8 cellular contexts compared by ENCODE assay signal in the genomic region with DNA sequence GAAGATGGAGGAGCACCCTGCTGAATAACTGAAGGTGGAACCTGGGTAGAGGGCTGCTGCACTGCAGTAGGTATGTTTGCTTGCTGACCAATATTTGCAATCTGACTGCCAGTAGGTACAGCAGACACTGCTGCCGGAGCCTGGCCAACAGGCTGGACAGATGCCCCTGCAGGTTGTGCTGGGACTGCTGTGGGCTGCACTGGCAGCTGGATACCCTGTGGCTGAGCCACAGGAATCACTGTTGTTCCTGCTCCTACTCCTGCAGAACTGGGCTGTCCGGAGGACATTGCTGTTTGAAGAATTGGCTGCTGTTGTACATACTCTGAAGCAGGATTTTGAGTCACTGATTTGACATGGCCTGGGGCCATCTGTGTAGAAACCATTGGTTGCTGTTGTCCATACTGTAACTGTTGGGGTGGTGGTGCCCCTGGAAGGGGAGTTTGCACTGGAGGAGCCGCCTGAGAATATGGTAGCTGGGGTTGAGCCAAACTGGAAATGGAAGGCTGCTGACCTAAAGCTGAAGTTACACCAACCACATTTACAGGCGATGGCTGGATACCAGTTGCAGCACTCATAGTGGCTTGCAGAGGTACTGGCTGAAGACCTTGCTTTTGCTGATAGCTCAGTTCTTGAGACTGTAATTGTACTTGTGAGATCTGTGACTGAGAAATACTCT. TPM values are rescaled to one million over a fixed set of nuclear protein-coding genes. Genes with fewer than 3 reads are reported as not detected.
A peak's percentile ranks its signal among the peaks of the same experiment; 100 is the strongest.
DNase-seq lines count a peak whose midpoint lies in the region; FAIRE-seq and TF ChIP-seq lines count a peak whose summit lies in the region.

No MANE protein-coding gene starts in this region.

- H2AFZ ChIP-seq in PC-9: no peak overlapping the region

- H3K27ac Mint-ChIP-seq in activated T-cell treated with anti-CD3 and anti-CD28 coated beads, Interleukin-2, amount 50 U/mL, for 24 hours: no peak overlapping the region

- CTCF ChIA-PET in PC-9 (lab: Charles Lee): interaction anchor here (0.6 to 1.0 kb wide), 2 partner anchors 184 to 244 kb away, joined by 3 read pairs; no protein-coding TSS in a partner anchor

- H3K4me1 ChIP-seq in PC-9 (replicated peaks; ENCODE audit: insufficient read depth): peaks cover 49% of the 10 kb centered on the region
- H3K4me1 ChIP-seq in small intestine (ENCODE audit: control insufficient read depth in 2 of 2, insufficient read depth in 1 of 2, low read depth in 1 of 2, low read length in 1 of 2): peaks cover 7 to 12% of the 10 kb centered on the region in 2 donors
- peaks cover 14% of the 10 kb centered on the region for H3K4me1 ChIP-seq in ovary (ENCODE audit: insufficient read depth)

- intact Hi-C loops in PC-9 (cut with micrococcal nuclease; ENCODE audit: unreplicated experiment): loop anchor here (5.0 kb wide), 1 partner anchor 393 kb away; no protein-coding TSS in a partner anchor
- intact Hi-C loops in ovary (cut with DNase I): loop anchor here in 1 of 4 donors (10.0 kb wide), 2 partner anchors 89 to 351 kb away; no protein-coding TSS in a partner anchor

- peak; percentile 68 for DNase-seq in ELR (ENCODE audit: low read depth)
- DNase-seq in PC-9: peak; percentile 39 to 61
- peak; percentile 52 for DNase-seq in fibroblast of the conjunctiva (ENCODE audit: low read depth)
- peak; percentile 46 for DNase-seq in small intestine
- DNase-seq in ovary: no peak
- DNase-seq in SKM-1 (lab: John Stamatoyannopoulos, UW; ENCODE audit: unreplicated experiment): no peak
- no peak for DNase-seq in activated T-cell treated with anti-CD3 and anti-CD28 coated beads, Interleukin-2, amount 50 U/mL, for 24 hours

- BruUV-seq in PC-9 (replicated peaks; lab: Mats Ljungman, UMichigan): no TSS peak

- no peaks in the 10 kb centered on the region for H3K9me3 Mint-ChIP-seq in activated T-cell treated with anti-CD3 and anti-CD28 coated beads, Interleukin-2, amount 50 U/mL, for 24 hours

- 61 to 72% (median 71%) methylated on average over 4 of the region's 4 CpGs for WGBS in small intestine, 3 donors
- WGBS in ovary, 3 donors: 84 to 94% (median 91%) methylated on average over 4 of the region's 4 CpGs

- H3K36me3 ChIP-seq in PC-9 (ENCODE audit: low read depth): peaks cover 45% of the 10 kb centered on the region
- no peaks in the 10 kb centered on the region for H3K36me3 ChIP-seq in small intestine (ENCODE audit: control insufficient read depth in 2 of 2, insufficient read depth in 2 of 2, low read length in 2 of 2)
- H3K36me3 ChIP-seq in ovary: no peaks in the 10 kb centered on the region

- H3K4me1 Mint-ChIP-seq in activated T-cell treated with anti-CD3 and anti-CD28 coated beads, Interleukin-2, amount 50 U/mL, for 24 hours (ENCODE audit: low read depth): peaks cover 61% of the 10 kb centered on the region

- H3K36me3 Mint-ChIP-seq in activated T-cell treated with anti-CD3 and anti-CD28 coated beads, Interleukin-2, amount 50 U/mL, for 24 hours (ENCODE audit: low read depth): peaks cover 10% of the 10 kb centered on the region

- H3K9me3 ChIP-seq in PC-9 (ENCODE audit: insufficient read depth, low read depth) (no peaks in the 10 kb centered on the region), small intestine (ENCODE audit: control insufficient read depth, low read depth) (no peaks in the 10 kb centered on the region), ovary (no peaks in the 10 kb centered on the region)

- TF ChIP-seq CTCF in 22Rv1 (IDR thresholded peaks at IDR 0.05): 0 out of 2 replicates have a peak, but pooled peaks have one; percentile 24
- TF ChIP-seq CTCF in PC-9 (conservative IDR thresholded peaks at IDR 0.05): peak; percentile 50; the same call in 1 of the 2 replicates
- TF ChIP-seq CTCF in ovary (IDR thresholded peaks at IDR 0.05): no peak

- H3K27me3 ChIP-seq in PC-9 (ENCODE audit: insufficient read depth, low read depth) (no peaks in the 10 kb centered on the region), small intestine (ENCODE audit: control insufficient read depth in 2 of 2, insufficient read depth in 2 of 2, low read length in 2 of 2) (no peaks in the 10 kb centered on the region), ovary (no peaks in the 10 kb centered on the region)

- no peak for TF ChIP-seq POLR2A in ovary (IDR thresholded peaks at IDR 0.05)

- H3K9me2 ChIP-seq in PC-9 (ENCODE audit: insufficient read depth): no peaks in the 10 kb centered on the region

- peaks cover 76% of the 10 kb centered on the region for H3K79me2 ChIP-seq in PC-9 (ENCODE audit: low read depth)

- peaks cover 2% of the 10 kb centered on the region for H3K27me3 Mint-ChIP-seq in activated T-cell treated with anti-CD3 and anti-CD28 coated beads, Interleukin-2, amount 50 U/mL, for 24 hours

- H3F3A ChIP-seq in PC-9 (ENCODE audit: insufficient read depth, low read depth): peaks cover 25% of the 10 kb centered on the region

- no peak overlapping the region for H3K27ac ChIP-seq in 22Rv1
- peak overlapping the region; percentile 46 for H3K27ac ChIP-seq in PC-9
- H3K27ac ChIP-seq in small intestine (ENCODE audit: low read depth in 1 of 2, low read length in 1 of 2): no peak overlapping the region
- H3K27ac ChIP-seq in ovary: no peak overlapping the region

- H3K4me3 ChIP-seq in PC-9: peak overlapping the region; percentile 94
- peak overlapping the region in 1 of 2 donors; percentile 17 for H3K4me3 ChIP-seq in small intestine (ENCODE audit: low read depth in 1 of 2, low read length in 2 of 2)
- H3K4me3 ChIP-seq in ovary: no peak overlapping the region

- H3K4me2 ChIP-seq in PC-9: peak overlapping the region; percentile 94

- no peak overlapping the region for H3K4me3 Mint-ChIP-seq in activated T-cell treated with anti-CD3 and anti-CD28 coated beads, Interleukin-2, amount 50 U/mL, for 24 hours

- POLR2A ChIA-PET in PC-9 (lab: Charles Lee; ENCODE audit: unreplicated experiment): interaction anchor here (0.6 to 0.9 kb wide), 5 partner anchors 19 to 202 kb away, joined by 3 to 15 read pairs (median 5); no protein-coding TSS in a partner anchor

- no peak for FAIRE-seq in small intestine (lab: Jason Lieb, UNC)

- peaks cover 27% of the 10 kb centered on the region for H4K20me1 ChIP-seq in PC-9 (ENCODE audit: insufficient read depth)

- no peak for TF ChIP-seq EP300 in ovary (IDR thresholded peaks at IDR 0.05)

RNA-seq across cellular contexts. Expression of a gene that starts 2.2 kb away (rescaled TPM):
- total RNA-seq in PC-9 (2021) (76.2 and 79.2 TPM in 2 replicates), ovary (100 to 1,000 TPM; 100 to 369 (median 145) TPM)
- polyA plus RNA-seq in small intestine (100 to 1,000 TPM in 1 of 3 donors, 10 to 100 TPM in 2; 51.6 to 101 (median 72.5) TPM), ovary (100 to 1,000 TPM; 164 to 179 TPM)

Comparison
In these comparisons a context has a peak if more than half of its experiments do, and no peak if none do; other contexts are left out.
1. CTCF ChIP-seq: peak in 22Rv1 (single experiment) and PC-9 (single experiment); none in ovary (0 of 3).
2. DNase-seq: peak in ELR (single experiment), PC-9 (2 of 2), fibroblast of the conjunctiva (single experiment) and small intestine (single experiment); none in ovary (0 of 5), SKM-1 (single experiment) and activated T-cell treated with anti-CD3 and anti-CD28 coated beads, Interleukin-2, amount 50 U/mL, for 24 hours (single experiment).